29 cellular contexts compared by ENCODE assay signal in genomic region chr10:100128951-100129350, GRCh38. TPM values are rescaled to one million over a fixed set of nuclear protein-coding genes. Genes with fewer than 3 reads are reported as not detected.
"Had no signal": no experiment of that assay in that cellular context is flagged by ENCODE, and none has a peak within 500 bp of the region (broad histone marks: within the 10 kb centered on the region; RNA-seq: fewer than 3 reads in every experiment).

No MANE protein-coding gene starts in this region.

- H3K9me3 ChIP-seq: Peyer's patch had no signal

- H3K27me3 ChIP-seq: brain microvascular endothelial cell, cardiac muscle cell, Peyer's patch had no signal

- H3K4me1 ChIP-seq: Peyer's patch had no signal

- H3K4me3 ChIP-seq: cardiac muscle cell, Peyer's patch had no signal

- H3K9me3 Mint-ChIP-seq: activated CD4-positive, alpha-beta memory T cell treated with anti-CD3 and anti-CD28 coated beads for 36 hours; activated T-cell treated with anti-CD3 and anti-CD28 coated beads, Interleukin-2, amount 50 U/mL, for 4 hours had no signal

- ATAC-seq: activated naive CD4-positive, alpha-beta T cell treated with anti-CD3 and anti-CD28 coated beads, Interleukin-2, amount 50 U/mL, for 72 hours; activated T-cell treated with anti-CD3 and anti-CD28 coated beads, Interleukin-2, amount 50 U/mL, for 4 hours; T-helper 17 cell had no signal

- DNase-seq: activated CD4-positive, alpha-beta memory T cell treated with anti-CD3 and anti-CD28 coated beads for 36 hours; activated CD4-positive, alpha-beta T cell treated with anti-CD3 and anti-CD28 coated beads, Interleukin-2, amount 10 ng/mL, durations not matched to agents 7 days and 5 days; activated CD4-positive, CD25-positive, alpha-beta regulatory T cell; activated CD8-positive, alpha-beta memory T cell treated with anti-CD3 and anti-CD28 coated beads for 24 hours; activated effector memory CD4-positive, alpha-beta T cell treated with anti-CD3 and anti-CD28 coated beads, Interleukin-2, amount 50 U/mL, for 16 hours; activated naive CD4-positive, alpha-beta T cell treated with Interleukin-2 at 50 U/mL for 16 hours; activated T-cell treated with anti-CD3 and anti-CD28 coated beads, Interleukin-2, amount 50 U/mL, for 4 hours; brain microvascular endothelial cell; IMR-90; KG1; NCI-H1048; NCI-H1694; NCI-H2081; NCI-H2171 treated with DMSO at 0.1 percent for 48 hours; NCI-H226; NCI-H526; NK-92 treated with Interleukin-12 subunit alpha and Interleukin-12 subunit beta, amount 100 ng/mL, for 24 hours; Peyer's patch; SHP77; T-helper 17 cell; T-helper 9 cell had no signal

- H3K27ac ChIP-seq: brain microvascular endothelial cell, cardiac muscle cell, Peyer's patch, RWPE1, VCaP had no signal

- H3K36me3 Mint-ChIP-seq: activated CD4-positive, alpha-beta memory T cell treated with anti-CD3 and anti-CD28 coated beads for 36 hours had no signal

- H3K27ac Mint-ChIP-seq: activated CD4-positive, alpha-beta memory T cell treated with anti-CD3 and anti-CD28 coated beads for 36 hours; activated CD4-positive, alpha-beta T cell treated with anti-CD3 and anti-CD28 coated beads, Interleukin-2, amount 10 ng/mL, durations not matched to agents 7 days and 5 days; activated naive CD4-positive, alpha-beta T cell treated with anti-CD3 and anti-CD28 coated beads, Interleukin-2, amount 50 U/mL, for 72 hours; T-helper 17 cell had no signal

- H3K4me3 Mint-ChIP-seq: activated CD4-positive, alpha-beta memory T cell treated with anti-CD3 and anti-CD28 coated beads for 36 hours; activated CD4-positive, alpha-beta T cell treated with anti-CD3 and anti-CD28 coated beads, Interleukin-2, amount 10 ng/mL, durations not matched to agents 7 days and 5 days; activated T-cell treated with anti-CD3 and anti-CD28 coated beads, Interleukin-2, amount 50 U/mL, for 4 hours; T-helper 17 cell had no signal

- H3K4me1 Mint-ChIP-seq: T-helper 17 cell had no signal

- H3K36me3 ChIP-seq: brain microvascular endothelial cell, cardiac muscle cell, Peyer's patch had no signal

RNA-seq across cellular contexts. Expression of gene CPN1, which starts 47.3 kb away (rescaled TPM):
- total RNA-seq: activated CD4-positive, alpha-beta memory T cell treated with anti-CD3 and anti-CD28 coated beads for 36 hours; activated CD4-positive, alpha-beta T cell treated with anti-CD3 and anti-CD28 coated beads, Interleukin-2, amount 10 ng/mL, durations not matched to agents 7 days and 5 days; activated naive CD4-positive, alpha-beta T cell treated with anti-CD3 and anti-CD28 coated beads, Interleukin-2, amount 50 U/mL, for 72 hours; activated T-cell treated with anti-CD3 and anti-CD28 coated beads, Interleukin-2, amount 50 U/mL, for 4 hours; cardiac muscle cell; IMR-90; LHCN-M2; M059J; NCI-H460; Peyer's patch; T-helper 17 cell had no signal
- polyA plus RNA-seq: adipose tissue, cardiac muscle cell, IMR-90 had no signal
